Comparison of ENCODE assay signal across 8 cellular contexts in the genomic region with DNA sequence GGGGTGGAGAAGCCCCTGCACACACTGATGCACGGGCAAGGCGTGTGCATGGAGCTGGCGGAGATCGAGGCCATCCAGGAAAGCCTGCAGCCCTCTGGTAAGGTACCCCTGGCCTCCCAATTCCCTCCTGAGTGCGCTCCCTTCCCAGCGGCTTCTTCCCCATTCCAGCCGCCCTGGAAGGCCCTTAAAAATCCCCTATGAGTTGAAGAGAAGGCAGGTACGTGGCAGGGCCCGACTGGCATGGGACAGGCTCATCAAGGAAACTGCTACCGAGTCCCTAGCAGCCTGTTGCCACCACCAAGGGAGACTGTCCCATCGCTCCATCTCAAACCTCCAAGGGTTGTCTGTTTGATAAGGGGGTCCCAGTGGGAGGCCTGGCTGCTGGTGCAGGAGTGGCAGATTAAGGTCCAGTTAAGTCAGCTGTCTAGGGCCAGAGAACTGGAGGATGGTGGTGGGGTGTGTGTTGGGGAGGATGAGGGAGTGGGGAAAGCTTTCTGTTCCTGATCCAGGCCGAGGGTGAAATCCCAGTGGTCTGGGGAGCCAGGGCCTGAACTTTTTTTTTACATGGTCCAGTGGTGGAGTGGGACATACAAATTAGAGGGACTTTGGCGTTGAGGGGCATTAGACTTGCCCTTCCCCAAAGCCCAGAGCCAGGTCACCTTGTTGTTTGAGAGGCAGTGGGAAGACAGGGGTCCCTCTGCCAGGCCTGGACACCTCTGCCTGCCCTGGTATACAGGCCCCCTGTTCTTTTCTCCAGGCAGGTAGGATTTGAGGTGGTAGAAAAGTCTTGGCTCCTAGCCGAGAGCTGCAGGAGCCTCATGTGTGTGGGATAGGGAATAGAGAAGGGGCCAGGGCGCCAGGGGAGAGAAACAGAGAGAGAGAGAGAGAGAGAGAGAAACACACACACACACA. TPM values are rescaled to one million over a fixed set of nuclear protein-coding genes. Genes with fewer than 3 reads are reported as not detected.
DNase-seq lines count a peak whose midpoint lies in the region; ATAC-seq lines count a peak whose summit lies in the region.

No MANE protein-coding gene starts in this region.

- H3K4me1 Mint-ChIP-seq in activated CD4-positive, alpha-beta T cell treated with anti-CD3 and anti-CD28 coated beads, Interleukin-2, amount 10 ng/mL, durations not matched to agents 7 days and 5 days = peaks cover 70% of the 10 kb centered on the region
- peaks cover 38% of the 10 kb centered on the region for H3K4me1 Mint-ChIP-seq in activated naive CD4-positive, alpha-beta T cell treated with anti-CD3 and anti-CD28 coated beads, Interleukin-2, amount 50 U/mL, for 24 hours
- peaks cover 38% of the 10 kb centered on the region for H3K4me1 Mint-ChIP-seq in stimulated activated naive CD8-positive, alpha-beta T cell treated with anti-CD3 and anti-CD28 coated beads, Interleukin-15, amount 100 ng/mL, for 72 hours

- H3K4me3 Mint-ChIP-seq in activated CD4-positive, alpha-beta T cell treated with anti-CD3 and anti-CD28 coated beads, Interleukin-2, amount 10 ng/mL, durations not matched to agents 7 days and 5 days = peak overlapping the region; percentile 85
- H3K4me3 Mint-ChIP-seq in activated naive CD4-positive, alpha-beta T cell treated with anti-CD3 and anti-CD28 coated beads, Interleukin-2, amount 50 U/mL, for 24 hours = peak overlapping the region; percentile 73
- H3K4me3 Mint-ChIP-seq in stimulated activated naive CD8-positive, alpha-beta T cell treated with anti-CD3 and anti-CD28 coated beads, Interleukin-15, amount 100 ng/mL, for 72 hours = peak overlapping the region; percentile 47 to 76

- DNase-seq in activated CD4-positive, alpha-beta T cell treated with anti-CD3 and anti-CD28 coated beads, Interleukin-2, amount 10 ng/mL, durations not matched to agents 7 days and 5 days = no peak
- DNase-seq in activated CD4-positive, alpha-beta T cell treated with anti-CD3 and anti-CD28 coated beads, Interleukin-2, amount 50 U/mL, for 4 hours = no peak
- DNase-seq in stimulated activated naive CD8-positive, alpha-beta T cell treated with anti-CD3 and anti-CD28 coated beads, Interleukin-15, amount 100 ng/mL, for 72 hours = peak; percentile 37 to 42
- DNase-seq in NCI-H2107 (lab: John Stamatoyannopoulos, UW) (no peak), NCI-H2081 treated with DMSO at 0.1 percent for 48 hours (lab: John Stamatoyannopoulos, UW) (no peak)

- CTCF ChIA-PET in activated CD4-positive, alpha-beta T cell treated with anti-CD3 and anti-CD28 coated beads, Interleukin-2, amount 10 ng/mL, durations not matched to agents 7 days and 5 days (lab: Charles Lee) = interaction anchor here (0.6 to 2.4 kb wide), 24 partner anchors 9 to 119 kb away, joined by 3 to 15 read pairs (median 4); partner anchors contain the start of gene TOP2A

- no peaks in the 10 kb centered on the region for H3K9me3 ChIP-seq in iPS-18c (ENCODE audit: control insufficient read depth, insufficient read depth, low read length)

- ATAC-seq in stimulated activated naive CD8-positive, alpha-beta T cell treated with anti-CD3 and anti-CD28 coated beads, Interleukin-15, amount 100 ng/mL, for 72 hours = peak; percentile 24
- ATAC-seq in GM21529 (IDR thresholded peaks at IDR 0.05; ENCODE audit: unreplicated experiment) = no peak

- H3K4me3 ChIP-seq in iPS-18c (ENCODE audit: insufficient read depth, low read depth, low read length) = peak overlapping the region; percentile 59

- H3K9me3 Mint-ChIP-seq in activated CD4-positive, alpha-beta T cell treated with anti-CD3 and anti-CD28 coated beads, Interleukin-2, amount 10 ng/mL, durations not matched to agents 7 days and 5 days = no peaks in the 10 kb centered on the region
- H3K9me3 Mint-ChIP-seq in activated naive CD4-positive, alpha-beta T cell treated with anti-CD3 and anti-CD28 coated beads, Interleukin-2, amount 50 U/mL, for 24 hours = no peaks in the 10 kb centered on the region
- H3K9me3 Mint-ChIP-seq in stimulated activated naive CD8-positive, alpha-beta T cell treated with anti-CD3 and anti-CD28 coated beads, Interleukin-15, amount 100 ng/mL, for 72 hours = no peaks in the 10 kb centered on the region

- H3K36me3 Mint-ChIP-seq in activated CD4-positive, alpha-beta T cell treated with anti-CD3 and anti-CD28 coated beads, Interleukin-2, amount 10 ng/mL, durations not matched to agents 7 days and 5 days (ENCODE audit: low read depth) = peaks cover 20% of the 10 kb centered on the region
- H3K36me3 Mint-ChIP-seq in activated naive CD4-positive, alpha-beta T cell treated with anti-CD3 and anti-CD28 coated beads, Interleukin-2, amount 50 U/mL, for 24 hours = no peaks in the 10 kb centered on the region

- POLR2A ChIA-PET in activated CD4-positive, alpha-beta T cell treated with anti-CD3 and anti-CD28 coated beads, Interleukin-2, amount 10 ng/mL, durations not matched to agents 7 days and 5 days (lab: Charles Lee) = interaction anchor here (0.6 to 1.0 kb wide), 3 partner anchors 26 to 92 kb away, joined by 3 to 5 read pairs (median 3); partner anchors contain the start of gene TOP2A

- H3K27ac Mint-ChIP-seq in activated CD4-positive, alpha-beta T cell treated with anti-CD3 and anti-CD28 coated beads, Interleukin-2, amount 10 ng/mL, durations not matched to agents 7 days and 5 days = peak overlapping the region; percentile 97
- H3K27ac Mint-ChIP-seq in activated naive CD4-positive, alpha-beta T cell treated with anti-CD3 and anti-CD28 coated beads, Interleukin-2, amount 50 U/mL, for 24 hours = peak overlapping the region; percentile 59
- H3K27ac Mint-ChIP-seq in stimulated activated naive CD8-positive, alpha-beta T cell treated with anti-CD3 and anti-CD28 coated beads, Interleukin-15, amount 100 ng/mL, for 72 hours = peak overlapping the region in 1 of 2 donors; percentile 26

- H3K27me3 Mint-ChIP-seq in activated CD4-positive, alpha-beta T cell treated with anti-CD3 and anti-CD28 coated beads, Interleukin-2, amount 10 ng/mL, durations not matched to agents 7 days and 5 days = peaks cover 9% of the 10 kb centered on the region
- no peaks in the 10 kb centered on the region for H3K27me3 Mint-ChIP-seq in activated naive CD4-positive, alpha-beta T cell treated with anti-CD3 and anti-CD28 coated beads, Interleukin-2, amount 50 U/mL, for 24 hours
- peaks cover 32% of the 10 kb centered on the region for H3K27me3 Mint-ChIP-seq in stimulated activated naive CD8-positive, alpha-beta T cell treated with anti-CD3 and anti-CD28 coated beads, Interleukin-15, amount 100 ng/mL, for 72 hours

RNA-seq across cellular contexts. Expression of gene IGFBP4, which starts 1.0 kb away (rescaled TPM):
- 10 to 100 TPM; 65.2 to 67.9 TPM for total RNA-seq in activated CD4-positive, alpha-beta T cell treated with anti-CD3 and anti-CD28 coated beads, Interleukin-2, amount 10 ng/mL, durations not matched to agents 7 days and 5 days

RNA-seq across cellular contexts. Expression of gene TOP2A, which starts 26.5 kb away (rescaled TPM):
- 100 to 1,000 TPM; 504 to 522 TPM for total RNA-seq in activated CD4-positive, alpha-beta T cell treated with anti-CD3 and anti-CD28 coated beads, Interleukin-2, amount 10 ng/mL, durations not matched to agents 7 days and 5 days

RNA-seq across cellular contexts. Expression of gene TNS4, which starts 57.2 kb away (rescaled TPM):
- total RNA-seq in activated CD4-positive, alpha-beta T cell treated with anti-CD3 and anti-CD28 coated beads, Interleukin-2, amount 10 ng/mL, durations not matched to agents 7 days and 5 days = 1 to 10 TPM; 3.5 to 3.7 TPM

Comparison
In these comparisons a context has a peak if more than half of its experiments do, and no peak if none do; other contexts are left out.
1. DNase-seq: peak in stimulated activated naive CD8-positive, alpha-beta T cell treated with anti-CD3 and anti-CD28 coated beads, Interleukin-15, amount 100 ng/mL, for 72 hours (2 of 2); none in activated CD4-positive, alpha-beta T cell treated with anti-CD3 and anti-CD28 coated beads, Interleukin-2, amount 10 ng/mL, durations not matched to agents 7 days and 5 days (single experiment), activated CD4-positive, alpha-beta T cell treated with anti-CD3 and anti-CD28 coated beads, Interleukin-2, amount 50 U/mL, for 4 hours (0 of 2), NCI-H2107 (single experiment) and NCI-H2081 treated with DMSO at 0.1 percent for 48 hours (single experiment).
2. Peak in every context shown above with its lines, with median percentiles within 50 percentile points of each other: H3K4me3 Mint-ChIP-seq.